In the genomic region with DNA sequence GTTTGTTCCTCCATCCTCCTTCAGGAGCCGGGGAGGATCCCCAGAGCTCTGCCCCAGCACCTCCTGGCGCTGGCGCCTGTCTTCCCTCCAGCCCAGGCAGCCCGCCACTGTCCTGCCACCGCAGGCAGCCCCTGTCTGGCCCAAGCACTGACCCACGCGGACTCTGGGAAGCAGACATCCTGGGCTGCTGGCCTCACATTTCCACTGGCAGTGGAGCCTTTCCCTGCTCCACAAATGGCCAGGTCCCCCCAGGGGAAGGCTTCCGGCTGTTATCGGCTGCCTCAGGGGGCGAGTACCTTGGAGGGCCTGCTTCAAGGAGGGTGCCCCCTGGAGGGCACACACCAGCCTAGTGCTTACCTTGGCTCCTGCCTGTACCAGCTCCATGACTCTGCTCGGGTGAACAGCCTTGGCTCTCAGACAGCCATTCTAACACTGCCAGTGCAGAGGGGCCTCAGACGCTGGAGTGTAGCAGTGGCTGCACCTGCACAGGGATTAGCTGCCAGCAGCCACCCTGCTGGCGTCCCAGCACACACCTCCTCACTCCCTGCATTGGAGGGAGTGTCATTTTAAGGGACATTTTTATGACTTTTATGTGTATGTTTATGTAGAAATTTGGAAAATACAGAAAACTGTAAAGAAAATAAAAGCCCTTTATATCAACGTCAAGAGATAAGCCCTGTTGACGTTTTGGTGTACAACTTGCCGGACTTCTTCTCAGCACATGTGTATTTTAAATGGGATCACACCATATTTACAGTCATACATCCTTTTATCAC, we compare ENCODE assay signal across 8 cellular contexts. TPM values are rescaled to one million over a fixed set of nuclear protein-coding genes. Genes with fewer than 3 reads are reported as not detected.
DNase-seq lines count a peak whose midpoint lies in the region; ATAC-seq, FAIRE-seq and TF ChIP-seq lines count a peak whose summit lies in the region.

No MANE protein-coding gene starts in this region.

- H3K9me3 Mint-ChIP-seq in activated CD4-positive, alpha-beta T cell treated with anti-CD3 and anti-CD28 coated beads, Interleukin-2, amount 10 ng/mL, durations not matched to agents 7 days and 5 days, result no peaks in the 10 kb centered on the region

- no peaks in the 10 kb centered on the region for H3K36me3 Mint-ChIP-seq in activated CD4-positive, alpha-beta T cell treated with anti-CD3 and anti-CD28 coated beads, Interleukin-2, amount 10 ng/mL, durations not matched to agents 7 days and 5 days (ENCODE audit: low read depth)

- no peak for TF ChIP-seq CTCF in GM20000 (IDR thresholded peaks at IDR 0.05; ENCODE audit: extremely low read depth, missing control alignments)

- POLR2A ChIA-PET in activated CD4-positive, alpha-beta T cell treated with anti-CD3 and anti-CD28 coated beads, Interleukin-2, amount 10 ng/mL, durations not matched to agents 7 days and 5 days (lab: Charles Lee), result no interaction called here

- H3K4me3 Mint-ChIP-seq in activated CD4-positive, alpha-beta T cell treated with anti-CD3 and anti-CD28 coated beads, Interleukin-2, amount 10 ng/mL, durations not matched to agents 7 days and 5 days, result no peak overlapping the region

- no peak for ATAC-seq in HG03342 (IDR thresholded peaks at IDR 0.05; ENCODE audit: unreplicated experiment)

- H3K4me1 Mint-ChIP-seq in activated CD4-positive, alpha-beta T cell treated with anti-CD3 and anti-CD28 coated beads, Interleukin-2, amount 10 ng/mL, durations not matched to agents 7 days and 5 days, result no peaks in the 10 kb centered on the region

- no peak for FAIRE-seq in GM12892 (lab: Jason Lieb, UNC)

- no peak overlapping the region for H3K27ac Mint-ChIP-seq in activated CD4-positive, alpha-beta T cell treated with anti-CD3 and anti-CD28 coated beads, Interleukin-2, amount 10 ng/mL, durations not matched to agents 7 days and 5 days

- TF ChIP-seq POLR2A in GM12892 (IDR thresholded peaks at IDR 0.05; ENCODE audit: low read depth, low read length), result no peak

- CTCF ChIA-PET in activated CD4-positive, alpha-beta T cell treated with anti-CD3 and anti-CD28 coated beads, Interleukin-2, amount 10 ng/mL, durations not matched to agents 7 days and 5 days (lab: Charles Lee), result interaction anchor here (1.3 kb wide), 1 partner anchor 52 kb away, joined by 3 read pairs; the partner anchor contains the start of gene DCAF7

- peaks cover 9% of the 10 kb centered on the region for H3K27me3 Mint-ChIP-seq in activated CD4-positive, alpha-beta T cell treated with anti-CD3 and anti-CD28 coated beads, Interleukin-2, amount 10 ng/mL, durations not matched to agents 7 days and 5 days

- DNase-seq in DMS 273 treated with DMSO at 0.1 percent for 48 hours (lab: John Stamatoyannopoulos, UW) (peak; percentile 37), HT1080 (ENCODE audit: low read depth) (peak; percentile 24), SK-N-DZ (ENCODE audit: low spot score) (peak; percentile 88), left kidney (ENCODE audit: low read depth, low spot score) (peak; percentile 77), GM20000 (ENCODE audit: low spot score) (no peak), GM12892 (ENCODE audit: insufficient read length) (no peak)
- no peak for DNase-seq in activated CD4-positive, alpha-beta T cell treated with anti-CD3 and anti-CD28 coated beads, Interleukin-2, amount 10 ng/mL, durations not matched to agents 7 days and 5 days

RNA-seq across cellular contexts. Expression of gene ACE, which starts 21.0 kb away (rescaled TPM):
- not detected in 2 replicates for total RNA-seq in HT1080 (2014; rRNA removed; shearing (Covaris generic))
- polyA plus RNA-seq in HT1080 (2015; cell fraction: cytosol; rRNA removed), result 0.07 and 0.19 TPM in 2 replicates
- 0.12 and 0.29 TPM in 2 replicates for polyA plus RNA-seq in HT1080 (2015; cell fraction: nucleus; rRNA removed)
- 5.6 and 6.7 TPM in 2 replicates for polyA plus RNA-seq in SK-N-DZ (2014; cell fraction: cytosol; rRNA removed)
- 12.7 and 13.9 TPM in 2 replicates for polyA plus RNA-seq in SK-N-DZ (2014; cell fraction: nucleus; rRNA removed)
- 0.25 TPM for polyA plus RNA-seq in GM12892 (2012; ENCODE audit: missing spikeins)
- 1 to 10 TPM; 4.1 to 5.9 TPM for total RNA-seq in activated CD4-positive, alpha-beta T cell treated with anti-CD3 and anti-CD28 coated beads, Interleukin-2, amount 10 ng/mL, durations not matched to agents 7 days and 5 days

RNA-seq across cellular contexts. Expression of gene KCNH6, which starts 25.3 kb away (rescaled TPM):
- not detected in 2 replicates for total RNA-seq in HT1080 (2014; rRNA removed; shearing (Covaris generic))
- polyA plus RNA-seq in HT1080 (2015; cell fraction: cytosol; rRNA removed), result not detected in 2 replicates
- not detected in 2 replicates for polyA plus RNA-seq in HT1080 (2015; cell fraction: nucleus; rRNA removed)
- polyA plus RNA-seq in SK-N-DZ (2014; cell fraction: cytosol; rRNA removed), result 0.10 TPM in 1 of 2 replicates, not detected in the other
- polyA plus RNA-seq in SK-N-DZ (2014; cell fraction: nucleus; rRNA removed), result 0.06 TPM in 1 of 2 replicates, not detected in the other
- not detected for polyA plus RNA-seq in GM12892 (2012; ENCODE audit: missing spikeins)
- total RNA-seq in activated CD4-positive, alpha-beta T cell treated with anti-CD3 and anti-CD28 coated beads, Interleukin-2, amount 10 ng/mL, durations not matched to agents 7 days and 5 days, result not detected

RNA-seq across cellular contexts. Expression of gene CYB561, which starts 51.8 kb away (rescaled TPM):
- 0.70 and 3.2 TPM in 2 replicates for total RNA-seq in HT1080 (2014; rRNA removed; shearing (Covaris generic))
- 4.5 and 4.9 TPM in 2 replicates for polyA plus RNA-seq in HT1080 (2015; cell fraction: cytosol; rRNA removed)
- polyA plus RNA-seq in HT1080 (2015; cell fraction: nucleus; rRNA removed), result 2.8 and 4.4 TPM in 2 replicates
- polyA plus RNA-seq in SK-N-DZ (2014; cell fraction: cytosol; rRNA removed), result 6.6 and 14.1 TPM in 2 replicates
- polyA plus RNA-seq in SK-N-DZ (2014; cell fraction: nucleus; rRNA removed), result 15.1 and 15.3 TPM in 2 replicates
- polyA plus RNA-seq in GM12892 (2012; ENCODE audit: missing spikeins), result 3.3 TPM
- total RNA-seq in activated CD4-positive, alpha-beta T cell treated with anti-CD3 and anti-CD28 coated beads, Interleukin-2, amount 10 ng/mL, durations not matched to agents 7 days and 5 days, result 1 to 10 TPM; 7.9 to 9.5 TPM

RNA-seq across cellular contexts. Expression of gene DCAF7, which starts 52.4 kb away (rescaled TPM):
- total RNA-seq in HT1080 (2014; rRNA removed; shearing (Covaris generic)), result 28.0 and 37.1 TPM in 2 replicates
- 58.3 TPM in 2 replicates for polyA plus RNA-seq in HT1080 (2015; cell fraction: cytosol; rRNA removed)
- 84.6 and 86.5 TPM in 2 replicates for polyA plus RNA-seq in HT1080 (2015; cell fraction: nucleus; rRNA removed)
- 87.3 and 103 TPM in 2 replicates for polyA plus RNA-seq in SK-N-DZ (2014; cell fraction: cytosol; rRNA removed)
- polyA plus RNA-seq in SK-N-DZ (2014; cell fraction: nucleus; rRNA removed), result 30.7 and 32.7 TPM in 2 replicates
- 36.9 TPM for polyA plus RNA-seq in GM12892 (2012; ENCODE audit: missing spikeins)
- 100 to 1,000 TPM; 135 to 139 TPM for total RNA-seq in activated CD4-positive, alpha-beta T cell treated with anti-CD3 and anti-CD28 coated beads, Interleukin-2, amount 10 ng/mL, durations not matched to agents 7 days and 5 days

Comparison
In these comparisons a context has a peak if more than half of its experiments do, and no peak if none do; other contexts are left out.
1. DNase-seq: peak in DMS 273 treated with DMSO at 0.1 percent for 48 hours (single experiment), HT1080 (single experiment), SK-N-DZ (single experiment) and left kidney (single experiment); none in GM20000 (single experiment), GM12892 (single experiment) and activated CD4-positive, alpha-beta T cell treated with anti-CD3 and anti-CD28 coated beads, Interleukin-2, amount 10 ng/mL, durations not matched to agents 7 days and 5 days (single experiment).